In the genomic region with DNA sequence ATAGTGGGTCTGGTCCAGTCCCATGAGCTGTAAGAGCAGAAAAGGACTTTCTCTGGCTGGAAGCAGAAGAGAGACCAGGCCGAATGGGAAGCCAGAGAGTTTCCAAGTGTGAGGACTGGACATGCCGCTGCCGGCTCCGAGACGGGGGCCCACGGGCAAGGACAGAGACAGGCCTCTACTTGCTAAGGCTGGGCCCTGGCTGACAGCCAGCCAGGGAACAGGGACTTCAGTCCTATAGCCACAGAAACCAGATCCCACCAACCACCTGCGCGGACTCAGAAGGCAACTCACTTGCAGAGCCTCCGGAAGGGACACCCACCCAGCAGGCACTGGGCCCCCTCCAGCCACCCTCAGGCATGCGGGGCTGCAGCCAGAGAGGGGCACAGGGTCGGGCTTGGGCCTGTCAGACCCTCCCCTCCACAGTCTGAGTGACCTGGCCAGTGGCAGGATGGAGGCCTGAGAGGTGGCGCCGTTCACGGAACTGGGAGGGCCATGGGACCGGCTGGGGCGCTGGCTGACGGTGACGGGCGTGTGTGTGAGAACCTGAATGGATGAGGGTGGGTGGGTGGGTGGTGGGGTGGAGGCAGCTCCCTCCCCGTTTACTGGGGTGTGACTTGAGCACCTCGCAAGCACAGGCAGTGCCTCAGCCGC, we compare ENCODE assay signal across 1 cellular context.
TF ChIP-seq lines count a peak whose summit lies in the region.

No MANE protein-coding gene starts in this region.

TF ChIP-seq in GM23338, 12 proteins besides CTCF, POLR2A, EP300 and RAD21:
- TF ChIP-seq, protein P1, sequence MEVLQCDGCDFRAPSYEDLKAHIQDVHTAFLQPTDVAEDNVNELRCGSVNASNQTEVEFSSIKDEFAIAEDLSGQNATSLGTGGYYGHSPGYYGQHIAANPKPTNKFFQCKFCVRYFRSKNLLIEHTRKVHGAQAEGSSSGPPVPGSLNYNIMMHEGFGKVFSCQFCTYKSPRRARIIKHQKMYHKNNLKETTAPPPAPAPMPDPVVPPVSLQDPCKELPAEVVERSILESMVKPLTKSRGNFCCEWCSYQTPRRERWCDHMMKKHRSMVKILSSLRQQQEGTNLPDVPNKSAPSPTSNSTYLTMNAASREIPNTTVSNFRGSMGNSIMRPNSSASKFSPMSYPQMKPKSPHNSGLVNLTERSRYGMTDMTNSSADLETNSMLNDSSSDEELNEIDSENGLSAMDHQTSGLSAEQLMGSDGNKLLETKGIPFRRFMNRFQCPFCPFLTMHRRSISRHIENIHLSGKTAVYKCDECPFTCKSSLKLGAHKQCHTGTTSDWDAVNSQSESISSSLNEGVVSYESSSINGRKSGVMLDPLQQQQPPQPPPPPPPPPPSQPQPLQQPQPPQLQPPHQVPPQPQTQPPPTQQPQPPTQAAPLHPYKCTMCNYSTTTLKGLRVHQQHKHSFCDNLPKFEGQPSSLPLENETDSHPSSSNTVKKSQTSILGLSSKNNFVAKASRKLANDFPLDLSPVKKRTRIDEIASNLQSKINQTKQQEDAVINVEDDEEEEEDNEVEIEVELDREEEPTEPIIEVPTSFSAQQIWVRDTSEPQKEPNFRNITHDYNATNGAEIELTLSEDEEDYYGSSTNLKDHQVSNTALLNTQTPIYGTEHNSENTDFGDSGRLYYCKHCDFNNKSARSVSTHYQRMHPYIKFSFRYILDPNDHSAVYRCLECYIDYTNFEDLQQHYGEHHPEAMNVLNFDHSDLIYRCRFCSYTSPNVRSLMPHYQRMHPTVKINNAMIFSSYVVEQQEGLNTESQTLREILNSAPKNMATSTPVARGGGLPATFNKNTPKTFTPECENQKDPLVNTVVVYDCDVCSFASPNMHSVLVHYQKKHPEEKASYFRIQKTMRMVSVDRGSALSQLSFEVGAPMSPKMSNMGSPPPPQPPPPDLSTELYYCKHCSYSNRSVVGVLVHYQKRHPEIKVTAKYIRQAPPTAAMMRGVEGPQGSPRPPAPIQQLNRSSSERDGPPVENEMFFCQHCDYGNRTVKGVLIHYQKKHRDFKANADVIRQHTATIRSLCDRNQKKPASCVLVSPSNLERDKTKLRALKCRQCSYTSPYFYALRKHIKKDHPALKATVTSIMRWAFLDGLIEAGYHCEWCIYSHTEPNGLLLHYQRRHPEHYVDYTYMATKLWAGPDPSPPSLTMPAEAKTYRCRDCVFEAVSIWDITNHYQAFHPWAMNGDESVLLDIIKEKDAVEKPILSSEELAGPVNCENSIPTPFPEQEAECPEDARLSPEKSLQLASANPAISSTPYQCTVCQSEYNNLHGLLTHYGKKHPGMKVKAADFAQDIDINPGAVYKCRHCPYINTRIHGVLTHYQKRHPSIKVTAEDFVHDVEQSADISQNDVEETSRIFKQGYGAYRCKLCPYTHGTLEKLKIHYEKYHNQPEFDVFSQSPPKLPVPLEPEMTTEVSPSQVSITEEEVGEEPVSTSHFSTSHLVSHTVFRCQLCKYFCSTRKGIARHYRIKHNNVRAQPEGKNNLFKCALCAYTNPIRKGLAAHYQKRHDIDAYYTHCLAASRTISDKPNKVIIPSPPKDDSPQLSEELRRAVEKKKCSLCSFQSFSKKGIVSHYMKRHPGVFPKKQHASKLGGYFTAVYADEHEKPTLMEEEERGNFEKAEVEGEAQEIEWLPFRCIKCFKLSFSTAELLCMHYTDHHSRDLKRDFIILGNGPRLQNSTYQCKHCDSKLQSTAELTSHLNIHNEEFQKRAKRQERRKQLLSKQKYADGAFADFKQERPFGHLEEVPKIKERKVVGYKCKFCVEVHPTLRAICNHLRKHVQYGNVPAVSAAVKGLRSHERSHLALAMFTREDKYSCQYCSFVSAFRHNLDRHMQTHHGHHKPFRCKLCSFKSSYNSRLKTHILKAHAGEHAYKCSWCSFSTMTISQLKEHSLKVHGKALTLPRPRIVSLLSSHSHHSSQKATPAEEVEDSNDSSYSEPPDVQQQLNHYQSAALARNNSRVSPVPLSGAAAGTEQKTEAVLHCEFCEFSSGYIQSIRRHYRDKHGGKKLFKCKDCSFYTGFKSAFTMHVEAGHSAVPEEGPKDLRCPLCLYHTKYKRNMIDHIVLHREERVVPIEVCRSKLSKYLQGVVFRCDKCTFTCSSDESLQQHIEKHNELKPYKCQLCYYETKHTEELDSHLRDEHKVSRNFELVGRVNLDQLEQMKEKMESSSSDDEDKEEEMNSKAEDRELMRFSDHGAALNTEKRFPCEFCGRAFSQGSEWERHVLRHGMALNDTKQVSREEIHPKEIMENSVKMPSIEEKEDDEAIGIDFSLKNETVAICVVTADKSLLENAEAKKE (CRISPR knock-in tag; IDR thresholded peaks at IDR 0.05), result no peak
- TF ChIP-seq, protein P2, sequence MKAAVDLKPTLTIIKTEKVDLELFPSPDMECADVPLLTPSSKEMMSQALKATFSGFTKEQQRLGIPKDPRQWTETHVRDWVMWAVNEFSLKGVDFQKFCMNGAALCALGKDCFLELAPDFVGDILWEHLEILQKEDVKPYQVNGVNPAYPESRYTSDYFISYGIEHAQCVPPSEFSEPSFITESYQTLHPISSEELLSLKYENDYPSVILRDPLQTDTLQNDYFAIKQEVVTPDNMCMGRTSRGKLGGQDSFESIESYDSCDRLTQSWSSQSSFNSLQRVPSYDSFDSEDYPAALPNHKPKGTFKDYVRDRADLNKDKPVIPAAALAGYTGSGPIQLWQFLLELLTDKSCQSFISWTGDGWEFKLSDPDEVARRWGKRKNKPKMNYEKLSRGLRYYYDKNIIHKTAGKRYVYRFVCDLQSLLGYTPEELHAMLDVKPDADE (IDR thresholded peaks at IDR 0.05), result no peak
- TF ChIP-seq STAT1 (IDR thresholded peaks at IDR 0.05; ENCODE audit: unreplicated experiment) (no peak), NANOG (IDR thresholded peaks at IDR 0.05; ENCODE audit: borderline replicate concordance) (no peak), EZH2phosphoT487 (IDR thresholded peaks at IDR 0.05; ENCODE audit: unreplicated experiment) (no peak), ZNF331 (CRISPR knock-in tag; IDR thresholded peaks at IDR 0.05; ENCODE audit: low read depth) (no peak), JUNB (IDR thresholded peaks at IDR 0.05; ENCODE audit: unreplicated experiment) (no peak), CREB1 (CRISPR knock-in tag; IDR thresholded peaks at IDR 0.05; ENCODE audit: low read depth) (no peak), ZNF114 (CRISPR knock-in tag; IDR thresholded peaks at IDR 0.05) (no peak), EZH2 (IDR thresholded peaks at IDR 0.05; ENCODE audit: low read depth, unreplicated experiment) (no peak)
- TF ChIP-seq, protein P3, sequence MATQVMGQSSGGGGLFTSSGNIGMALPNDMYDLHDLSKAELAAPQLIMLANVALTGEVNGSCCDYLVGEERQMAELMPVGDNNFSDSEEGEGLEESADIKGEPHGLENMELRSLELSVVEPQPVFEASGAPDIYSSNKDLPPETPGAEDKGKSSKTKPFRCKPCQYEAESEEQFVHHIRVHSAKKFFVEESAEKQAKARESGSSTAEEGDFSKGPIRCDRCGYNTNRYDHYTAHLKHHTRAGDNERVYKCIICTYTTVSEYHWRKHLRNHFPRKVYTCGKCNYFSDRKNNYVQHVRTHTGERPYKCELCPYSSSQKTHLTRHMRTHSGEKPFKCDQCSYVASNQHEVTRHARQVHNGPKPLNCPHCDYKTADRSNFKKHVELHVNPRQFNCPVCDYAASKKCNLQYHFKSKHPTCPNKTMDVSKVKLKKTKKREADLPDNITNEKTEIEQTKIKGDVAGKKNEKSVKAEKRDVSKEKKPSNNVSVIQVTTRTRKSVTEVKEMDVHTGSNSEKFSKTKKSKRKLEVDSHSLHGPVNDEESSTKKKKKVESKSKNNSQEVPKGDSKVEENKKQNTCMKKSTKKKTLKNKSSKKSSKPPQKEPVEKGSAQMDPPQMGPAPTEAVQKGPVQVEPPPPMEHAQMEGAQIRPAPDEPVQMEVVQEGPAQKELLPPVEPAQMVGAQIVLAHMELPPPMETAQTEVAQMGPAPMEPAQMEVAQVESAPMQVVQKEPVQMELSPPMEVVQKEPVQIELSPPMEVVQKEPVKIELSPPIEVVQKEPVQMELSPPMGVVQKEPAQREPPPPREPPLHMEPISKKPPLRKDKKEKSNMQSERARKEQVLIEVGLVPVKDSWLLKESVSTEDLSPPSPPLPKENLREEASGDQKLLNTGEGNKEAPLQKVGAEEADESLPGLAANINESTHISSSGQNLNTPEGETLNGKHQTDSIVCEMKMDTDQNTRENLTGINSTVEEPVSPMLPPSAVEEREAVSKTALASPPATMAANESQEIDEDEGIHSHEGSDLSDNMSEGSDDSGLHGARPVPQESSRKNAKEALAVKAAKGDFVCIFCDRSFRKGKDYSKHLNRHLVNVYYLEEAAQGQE (IDR thresholded peaks at IDR 0.05; ENCODE audit: unreplicated experiment), result no peak
